Comparison of ENCODE assay signal across 1 cellular context in genomic region chr9:108473209-108474112, GRCh38.
TF ChIP-seq lines count a peak whose summit lies in the region.

No MANE protein-coding gene starts in this region.

TF ChIP-seq in GM23338, 12 proteins besides CTCF, POLR2A, EP300 and RAD21 (continued from another document):
- no peak for TF ChIP-seq ETS1 (IDR thresholded peaks at IDR 0.05)
- TF ChIP-seq EZH2 (IDR thresholded peaks at IDR 0.05; ENCODE audit: low read depth, unreplicated experiment): no peak
- no peak for TF ChIP-seq EZH2phosphoT487 (IDR thresholded peaks at IDR 0.05; ENCODE audit: unreplicated experiment)
- TF ChIP-seq STAT1 (IDR thresholded peaks at IDR 0.05; ENCODE audit: unreplicated experiment): no peak
- no peak for TF ChIP-seq ZNF331 (CRISPR knock-in tag; IDR thresholded peaks at IDR 0.05; ENCODE audit: low read depth)
- no peak for TF ChIP-seq CREB1 (CRISPR knock-in tag; IDR thresholded peaks at IDR 0.05; ENCODE audit: low read depth)
- TF ChIP-seq POLR2AphosphoS5 (IDR thresholded peaks at IDR 0.05; ENCODE audit: low read depth): no peak
- no peak for TF ChIP-seq ZNF462 (CRISPR knock-in tag; IDR thresholded peaks at IDR 0.05)
